In the genomic region with DNA sequence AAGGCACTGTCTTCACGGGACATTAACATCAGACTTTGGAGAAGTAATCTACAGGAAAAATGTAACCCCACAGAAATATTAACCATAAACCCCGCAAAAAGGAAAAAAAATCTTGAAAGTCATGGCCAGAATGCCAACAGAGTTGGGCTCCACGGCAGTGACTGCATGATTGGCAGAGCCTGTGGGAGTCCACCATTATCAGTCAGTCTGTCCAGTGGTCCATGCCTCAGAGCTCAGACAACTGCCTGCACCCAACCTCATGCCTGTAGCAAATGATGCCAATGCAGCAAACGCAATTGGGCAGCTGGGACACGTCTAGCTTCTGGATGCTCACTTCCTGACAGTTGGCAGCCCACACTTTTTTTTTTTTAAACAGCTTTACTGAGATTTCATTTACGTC, we compare ENCODE assay signal across 1 cellular context.
TF ChIP-seq lines count a peak whose summit lies in the region.

No MANE protein-coding gene starts in this region.

TF ChIP-seq in K562, 482 proteins besides CTCF, POLR2A, EP300 and RAD21:
- TF ChIP-seq, protein P1, sequence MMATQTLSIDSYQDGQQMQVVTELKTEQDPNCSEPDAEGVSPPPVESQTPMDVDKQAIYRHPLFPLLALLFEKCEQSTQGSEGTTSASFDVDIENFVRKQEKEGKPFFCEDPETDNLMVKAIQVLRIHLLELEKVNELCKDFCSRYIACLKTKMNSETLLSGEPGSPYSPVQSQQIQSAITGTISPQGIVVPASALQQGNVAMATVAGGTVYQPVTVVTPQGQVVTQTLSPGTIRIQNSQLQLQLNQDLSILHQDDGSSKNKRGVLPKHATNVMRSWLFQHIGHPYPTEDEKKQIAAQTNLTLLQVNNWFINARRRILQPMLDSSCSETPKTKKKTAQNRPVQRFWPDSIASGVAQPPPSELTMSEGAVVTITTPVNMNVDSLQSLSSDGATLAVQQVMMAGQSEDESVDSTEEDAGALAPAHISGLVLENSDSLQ (IDR thresholded peaks at IDR 0.05) = peak; percentile 55; the same call in 1 of the 2 replicates
- TF ChIP-seq U2AF2 (optimal IDR thresholded peaks at IDR 0.05; ENCODE audit: low read depth, low read length) = no peak
